Comparison of ENCODE assay signal across 8 cellular contexts in the genomic region with DNA sequence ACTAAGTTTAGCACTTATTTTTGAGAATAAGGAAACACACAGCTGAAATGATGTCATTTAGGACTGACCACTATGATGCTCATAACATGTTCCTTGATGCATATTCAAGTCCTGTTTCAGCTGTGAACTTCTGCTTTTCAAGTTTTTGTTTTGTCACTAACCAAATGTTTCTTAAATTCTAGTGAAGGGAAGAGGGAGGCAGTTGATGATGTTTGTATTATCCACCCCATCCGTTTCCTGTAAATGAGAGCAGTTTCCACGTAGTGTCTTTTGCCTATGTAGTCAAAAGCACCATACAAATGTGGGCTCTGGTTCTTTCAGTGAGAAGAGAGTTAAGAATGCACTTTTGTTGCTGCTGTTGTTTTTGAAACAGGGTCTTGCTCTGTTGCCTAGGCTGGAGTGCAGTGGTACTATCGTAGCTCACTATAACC.
A peak's percentile ranks its signal among the peaks of the same experiment; 100 is the strongest.
DNase-seq lines count a peak whose midpoint lies in the region; ATAC-seq and TF ChIP-seq lines count a peak whose summit lies in the region.

No MANE protein-coding gene starts in this region.

- H3K4me2 ChIP-seq in OCI-LY7 (ENCODE audit: low read length): peak overlapping the region; percentile 28; the same call in 1 of the 2 replicates

- TF ChIP-seq CTCF in OCI-LY7 (conservative IDR thresholded peaks at IDR 0.05; ENCODE audit: low read length) (no peak), lower lobe of right lung (IDR thresholded peaks at IDR 0.05) (no peak), BE2C (IDR thresholded peaks at IDR 0.05; ENCODE audit: low read depth, low read length) (no peak)

- H3K27ac ChIP-seq in OCI-LY7 (ENCODE audit: low read depth, low read length, poor library complexity, severe bottlenecking) (peak overlapping the region; percentile 41), lower lobe of right lung (peak overlapping the region; percentile 73)

- ATAC-seq in GM18907 (IDR thresholded peaks at IDR 0.05; ENCODE audit: unreplicated experiment) (peak; percentile 71), HG02798 (IDR thresholded peaks at IDR 0.05; ENCODE audit: poor library complexity, unreplicated experiment) (peak; percentile 75), lower lobe of right lung (peak; percentile 69 to 85)

- intact Hi-C loops in OCI-LY7 (cut with micrococcal nuclease; ENCODE audit: unreplicated experiment): loop anchor here (10.0 kb wide), 1 partner anchor 284 kb away; no protein-coding TSS in a partner anchor
- intact Hi-C loops in lower lobe of right lung (cut with DNase I): no loop called here

- H3K27me3 ChIP-seq in lower lobe of right lung (ENCODE audit: low read depth): no peaks in the 10 kb centered on the region
- H3K27me3 ChIP-seq in BE2C: no peaks in the 10 kb centered on the region

- BruUV-seq in OCI-LY7 (replicated peaks; lab: Mats Ljungman, UMichigan): no TSS peak

- CTCF ChIA-PET in OCI-LY7 (lab: Charles Lee; ENCODE audit: unreplicated experiment): no interaction called here
- CTCF ChIA-PET in HEK293T (lab: Yijun Ruan, JAX): interaction anchor here (0.7 kb wide), 1 partner anchor 16 kb away, joined by 3 read pairs; no protein-coding TSS in a partner anchor

- peaks cover 16% of the 10 kb centered on the region for H3K4me1 ChIP-seq in OCI-LY7 (ENCODE audit: insufficient read depth, low read length, poor library complexity, severe bottlenecking)
- H3K4me1 ChIP-seq in lower lobe of right lung: peaks cover 29% of the 10 kb centered on the region
- no peaks in the 10 kb centered on the region for H3K4me1 ChIP-seq in BE2C

- POLR2A ChIA-PET in OCI-LY7 (lab: Charles Lee): interaction anchor here (0.5 to 1.0 kb wide), 3 partner anchors 13 to 268 kb away, joined by 3 to 4 read pairs (median 4); no protein-coding TSS in a partner anchor
- POLR2A ChIA-PET in HEK293T (lab: Yijun Ruan, JAX): no interaction called here

- H3K4me3 ChIP-seq in OCI-LY7 (ENCODE audit: low read depth, low read length, poor library complexity, severe bottlenecking) (no peak overlapping the region), lower lobe of right lung (no peak overlapping the region), BE2C (ENCODE audit: low read depth, low read length) (no peak overlapping the region)

- H4K20me1 ChIP-seq in OCI-LY7 (ENCODE audit: insufficient read depth, low read length): peaks cover 5% of the 10 kb centered on the region; the same call in 1 of the 2 replicates

- H3K79me2 ChIP-seq in OCI-LY7 (ENCODE audit: insufficient read depth, low read depth, low read length): peaks cover 40% of the 10 kb centered on the region; the same call in 1 of the 2 replicates

- H2AFZ ChIP-seq in OCI-LY7 (ENCODE audit: low read length): no peak overlapping the region

- H3K36me3 ChIP-seq in OCI-LY7 (ENCODE audit: insufficient read depth, low read length) (no peaks in the 10 kb centered on the region), lower lobe of right lung (no peaks in the 10 kb centered on the region), BE2C (no peaks in the 10 kb centered on the region)

- no peaks in the 10 kb centered on the region for H3K9me2 ChIP-seq in OCI-LY7 (ENCODE audit: insufficient read depth, low read length)

- H3K9me3 ChIP-seq in OCI-LY7 (ENCODE audit: low read length) (no peaks in the 10 kb centered on the region), lower lobe of right lung (no peaks in the 10 kb centered on the region), BE2C (no peaks in the 10 kb centered on the region)

- DNase-seq in OCI-LY7 (ENCODE audit: low spot score) (peak; percentile 57), lower lobe of right lung (no peak), T-helper 9 cell (no peak), HEK293T (ENCODE audit: extremely low spot score) (no peak), ureter (ENCODE audit: low spot score) (no peak), BE2C (no peak)

TF ChIP-seq in HEK293T, 16 proteins besides CTCF, POLR2A, EP300 and RAD21:
- TF ChIP-seq ARNT (IDR thresholded peaks at IDR 0.05) (no peak), BHLHE40 (IDR thresholded peaks at IDR 0.05; ENCODE audit: borderline replicate concordance) (no peak), L3MBTL2 (conservative IDR thresholded peaks at IDR 0.05) (no peak), FOXK2 (IDR thresholded peaks at IDR 0.05) (no peak), FOXA1 (IDR thresholded peaks at IDR 0.05) (no peak), SP1 (IDR thresholded peaks at IDR 0.05) (no peak), ZNF384 (IDR thresholded peaks at IDR 0.05) (no peak), FOXM1 (IDR thresholded peaks at IDR 0.05; ENCODE audit: borderline replicate concordance) (no peak), ELF4 (IDR thresholded peaks at IDR 0.05) (no peak), HDGF (IDR thresholded peaks at IDR 0.05; ENCODE audit: borderline replicate concordance) (no peak)
- TF ChIP-seq, protein P1, sequence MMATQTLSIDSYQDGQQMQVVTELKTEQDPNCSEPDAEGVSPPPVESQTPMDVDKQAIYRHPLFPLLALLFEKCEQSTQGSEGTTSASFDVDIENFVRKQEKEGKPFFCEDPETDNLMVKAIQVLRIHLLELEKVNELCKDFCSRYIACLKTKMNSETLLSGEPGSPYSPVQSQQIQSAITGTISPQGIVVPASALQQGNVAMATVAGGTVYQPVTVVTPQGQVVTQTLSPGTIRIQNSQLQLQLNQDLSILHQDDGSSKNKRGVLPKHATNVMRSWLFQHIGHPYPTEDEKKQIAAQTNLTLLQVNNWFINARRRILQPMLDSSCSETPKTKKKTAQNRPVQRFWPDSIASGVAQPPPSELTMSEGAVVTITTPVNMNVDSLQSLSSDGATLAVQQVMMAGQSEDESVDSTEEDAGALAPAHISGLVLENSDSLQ (IDR thresholded peaks at IDR 0.05): no peak
